ENCODE assay signal across 10 cellular contexts in genomic region chr6:32369678-32370077, GRCh38. TPM values are rescaled to one million over a fixed set of nuclear protein-coding genes. Genes with fewer than 3 reads are reported as not detected.
A peak's percentile ranks its signal among the peaks of the same experiment; 100 is the strongest.
DNase-seq lines count a peak whose midpoint lies in the region; ATAC-seq and TF ChIP-seq lines count a peak whose summit lies in the region.
"Had no signal": no experiment of that assay in that cellular context is flagged by ENCODE, and none has a peak within 500 bp of the region (broad histone marks: within the 10 kb centered on the region; RNA-seq: fewer than 3 reads in every experiment).

No MANE protein-coding gene starts in this region.

- no peaks in the 10 kb centered on the region for H3K9me3 ChIP-seq in fibroblast of lung (ENCODE audit: control insufficient read depth, insufficient read depth, low read depth, low read length)

- DNase-seq in activated naive CD4-positive, alpha-beta T cell treated with anti-CD3 and anti-CD28 coated beads, Interleukin-2, amount 50 U/mL, for 72 hours (ENCODE audit: low spot score in 2 of 2) = peak in 1 of 2 donors; percentile 34
- no peak for DNase-seq in activated naive CD4-positive, alpha-beta T cell treated with anti-CD3 and anti-CD28 coated beads, Interleukin-2, amount 50 U/mL, for 16 hours
- DNase-seq in NCI-H460 (ENCODE audit: extremely low read depth, low read depth) = peak; percentile 91
- DNase-seq in fibroblast of lung (ENCODE audit: low read depth in 2 of 2) = peak; percentile 82 to 86
- peak; percentile 92 for DNase-seq in stromal cell of bone marrow (ENCODE audit: low read depth)
- no peak for DNase-seq in activated T-cell treated with anti-CD3 and anti-CD28 coated beads, Interleukin-2, amount 50 U/mL, for 1 hour
- no peak for DNase-seq in activated T-helper 2 cell treated with anti-CD3 and anti-CD28 coated beads, Interferon-gamma antibody, Interleukin-2, Interleukin-4, amounts not matched to agents 10 μg/mL and 5 μg/mL and 100 μg/mL, durations not matched to agents 14 hours and 24 hours and 36 hours (ENCODE audit: low spot score)
- DNase-seq: CD4-positive, alpha-beta T cell had no signal

- H3K27me3 Mint-ChIP-seq in activated T-helper 2 cell treated with anti-CD3 and anti-CD28 coated beads, Interferon-gamma antibody, Interleukin-2, Interleukin-4, amounts not matched to agents 10 μg/mL and 5 μg/mL and 100 μg/mL, durations not matched to agents 14 hours and 24 hours and 36 hours (ENCODE audit: low read depth) = peaks cover 22% of the 10 kb centered on the region

- no peaks in the 10 kb centered on the region for H3K4me1 ChIP-seq in fibroblast of lung (ENCODE audit: control insufficient read depth, extremely low read depth, insufficient read depth, low read length)

- H3K27ac Mint-ChIP-seq in activated naive CD4-positive, alpha-beta T cell treated with anti-CD3 and anti-CD28 coated beads, Interleukin-2, amount 50 U/mL, for 72 hours = no peak overlapping the region
- no peak overlapping the region for H3K27ac Mint-ChIP-seq in activated T-helper 2 cell treated with anti-CD3 and anti-CD28 coated beads, Interferon-gamma antibody, Interleukin-2, Interleukin-4, amounts not matched to agents 10 μg/mL and 5 μg/mL and 100 μg/mL, durations not matched to agents 14 hours and 24 hours and 36 hours
- H3K27ac Mint-ChIP-seq: CD4-positive, alpha-beta T cell had no signal

- peaks cover 0 to under 1% of the 10 kb centered on the region in 2 donors for H3K36me3 Mint-ChIP-seq in activated naive CD4-positive, alpha-beta T cell treated with anti-CD3 and anti-CD28 coated beads, Interleukin-2, amount 50 U/mL, for 72 hours
- H3K36me3 Mint-ChIP-seq in activated T-helper 2 cell treated with anti-CD3 and anti-CD28 coated beads, Interferon-gamma antibody, Interleukin-2, Interleukin-4, amounts not matched to agents 10 μg/mL and 5 μg/mL and 100 μg/mL, durations not matched to agents 14 hours and 24 hours and 36 hours (ENCODE audit: low read depth) = no peaks in the 10 kb centered on the region

- intact Hi-C loops in activated T-helper 2 cell treated with anti-CD3 and anti-CD28 coated beads, Interferon-gamma antibody, Interleukin-2, Interleukin-4, amounts not matched to agents 10 μg/mL and 5 μg/mL and 100 μg/mL, durations not matched to agents 14 hours and 24 hours and 36 hours (cut with micrococcal nuclease) = loop anchor here (1.0 kb wide), 1 partner anchor 13 kb away; no protein-coding TSS in a partner anchor

- H3K9ac ChIP-seq in fibroblast of lung (ENCODE audit: insufficient read depth, low read length) = no peak overlapping the region

- no peaks in the 10 kb centered on the region for H3K9me3 Mint-ChIP-seq in activated naive CD4-positive, alpha-beta T cell treated with anti-CD3 and anti-CD28 coated beads, Interleukin-2, amount 50 U/mL, for 72 hours
- no peaks in the 10 kb centered on the region for H3K9me3 Mint-ChIP-seq in activated T-helper 2 cell treated with anti-CD3 and anti-CD28 coated beads, Interferon-gamma antibody, Interleukin-2, Interleukin-4, amounts not matched to agents 10 μg/mL and 5 μg/mL and 100 μg/mL, durations not matched to agents 14 hours and 24 hours and 36 hours
- H3K9me3 Mint-ChIP-seq: CD4-positive, alpha-beta T cell had no signal

- no peak overlapping the region for H3K27ac ChIP-seq in fibroblast of lung (ENCODE audit: insufficient read depth, low read length)
- H3K27ac ChIP-seq: HL-60 had no signal

- H3K36me3 ChIP-seq in fibroblast of lung (ENCODE audit: control insufficient read depth, insufficient read depth, low read length) = no peaks in the 10 kb centered on the region

- H3K4me2 ChIP-seq in fibroblast of lung (ENCODE audit: extremely low read depth, insufficient read depth, low read length) = no peak overlapping the region

- H3K79me2 ChIP-seq in fibroblast of lung (ENCODE audit: control insufficient read depth, insufficient read depth, low read length) = no peaks in the 10 kb centered on the region

- H3K4me3 ChIP-seq in fibroblast of lung (replicated peaks in 1 of 4; ENCODE audit: control extremely low read depth in 1 of 4, insufficient read depth in 1 of 4, low read depth in 3 of 4, low read length in 4 of 4) = no peak overlapping the region

- H3K4me1 Mint-ChIP-seq in activated T-helper 2 cell treated with anti-CD3 and anti-CD28 coated beads, Interferon-gamma antibody, Interleukin-2, Interleukin-4, amounts not matched to agents 10 μg/mL and 5 μg/mL and 100 μg/mL, durations not matched to agents 14 hours and 24 hours and 36 hours (ENCODE audit: low read depth) = peaks cover 21% of the 10 kb centered on the region

- no peak overlapping the region for H2AFZ ChIP-seq in fibroblast of lung (ENCODE audit: low read length)

- no peak overlapping the region for H3K4me3 Mint-ChIP-seq in activated T-helper 2 cell treated with anti-CD3 and anti-CD28 coated beads, Interferon-gamma antibody, Interleukin-2, Interleukin-4, amounts not matched to agents 10 μg/mL and 5 μg/mL and 100 μg/mL, durations not matched to agents 14 hours and 24 hours and 36 hours (ENCODE audit: low read depth)
- H3K4me3 Mint-ChIP-seq: CD4-positive, alpha-beta T cell had no signal

- H3K27me3 ChIP-seq in fibroblast of lung (ENCODE audit: control insufficient read depth, insufficient read depth, low read length) = no peaks in the 10 kb centered on the region

- peak; percentile 80 to 94 for ATAC-seq in activated naive CD4-positive, alpha-beta T cell treated with anti-CD3 and anti-CD28 coated beads, Interleukin-2, amount 50 U/mL, for 72 hours
- ATAC-seq in GM18858 (IDR thresholded peaks at IDR 0.05; ENCODE audit: unreplicated experiment) = no peak

- TF ChIP-seq CTCF in fibroblast of lung (conservative IDR thresholded peaks at IDR 0.05 in 1 of 2, IDR thresholded peaks at IDR 0.05 in 1 of 2; ENCODE audit: low read depth in 1 of 2, low read length in 2 of 2) = no peak

- no peaks in the 10 kb centered on the region for H4K20me1 ChIP-seq in fibroblast of lung (ENCODE audit: control insufficient read depth, extremely low read depth, insufficient read depth, low read length)

RNA-seq across cellular contexts. Expression of gene TSBP1, which starts 2.0 kb away (rescaled TPM):
- not detected for total RNA-seq in activated naive CD4-positive, alpha-beta T cell treated with anti-CD3 and anti-CD28 coated beads, Interleukin-2, amount 50 U/mL, for 72 hours
- total RNA-seq in NCI-H460 (2014; rRNA removed; shearing (Covaris generic)) = not detected in 2 replicates
- not detected in 2 replicates for polyA plus RNA-seq in NCI-H460 (2014; cell fraction: nucleus; rRNA removed)
- under 0.01 TPM in 1 of 2 replicates, not detected in the other for total RNA-seq in fibroblast of lung
- not detected in 2 replicates for polyA plus RNA-seq in fibroblast of lung
- polyA plus RNA-seq in fibroblast of lung (2012) = not detected in 2 replicates
- not detected in 2 replicates for polyA minus RNA-seq in fibroblast of lung (ENCODE audit: low replicate concordance)
- not detected in 2 replicates for total RNA-seq in activated T-helper 2 cell treated with anti-CD3 and anti-CD28 coated beads, Interferon-gamma antibody, Interleukin-2, Interleukin-4, amounts not matched to agents 10 μg/mL and 5 μg/mL and 100 μg/mL, durations not matched to agents 14 hours and 24 hours and 36 hours
- total RNA-seq: CD4-positive, alpha-beta T cell had no signal

RNA-seq across cellular contexts. Expression of gene BTNL2, which starts 37.3 kb away (rescaled TPM):
- total RNA-seq in activated naive CD4-positive, alpha-beta T cell treated with anti-CD3 and anti-CD28 coated beads, Interleukin-2, amount 50 U/mL, for 72 hours = not detected
- not detected in 2 replicates for total RNA-seq in NCI-H460 (2014; rRNA removed; shearing (Covaris generic))
- not detected in 2 replicates for polyA plus RNA-seq in NCI-H460 (2014; cell fraction: nucleus; rRNA removed)
- not detected in 2 replicates for total RNA-seq in fibroblast of lung
- not detected in 2 replicates for polyA plus RNA-seq in fibroblast of lung
- not detected in 2 replicates for polyA plus RNA-seq in fibroblast of lung (2012)
- not detected in 2 replicates for polyA minus RNA-seq in fibroblast of lung (ENCODE audit: low replicate concordance)
- total RNA-seq in activated T-helper 2 cell treated with anti-CD3 and anti-CD28 coated beads, Interferon-gamma antibody, Interleukin-2, Interleukin-4, amounts not matched to agents 10 μg/mL and 5 μg/mL and 100 μg/mL, durations not matched to agents 14 hours and 24 hours and 36 hours = not detected in 2 replicates
- total RNA-seq: CD4-positive, alpha-beta T cell had no signal

Comparison
In these comparisons a context has a peak if more than half of its experiments do, and no peak if none do; other contexts are left out.
1. DNase-seq: peak in NCI-H460 (single experiment), fibroblast of lung (2 of 2) and stromal cell of bone marrow (single experiment); none in activated naive CD4-positive, alpha-beta T cell treated with anti-CD3 and anti-CD28 coated beads, Interleukin-2, amount 50 U/mL, for 16 hours (single experiment), activated T-cell treated with anti-CD3 and anti-CD28 coated beads, Interleukin-2, amount 50 U/mL, for 1 hour (single experiment) and activated T-helper 2 cell treated with anti-CD3 and anti-CD28 coated beads, Interferon-gamma antibody, Interleukin-2, Interleukin-4, amounts not matched to agents 10 μg/mL and 5 μg/mL and 100 μg/mL, durations not matched to agents 14 hours and 24 hours and 36 hours (single experiment).